8 cellular contexts compared by ENCODE assay signal in the genomic region with DNA sequence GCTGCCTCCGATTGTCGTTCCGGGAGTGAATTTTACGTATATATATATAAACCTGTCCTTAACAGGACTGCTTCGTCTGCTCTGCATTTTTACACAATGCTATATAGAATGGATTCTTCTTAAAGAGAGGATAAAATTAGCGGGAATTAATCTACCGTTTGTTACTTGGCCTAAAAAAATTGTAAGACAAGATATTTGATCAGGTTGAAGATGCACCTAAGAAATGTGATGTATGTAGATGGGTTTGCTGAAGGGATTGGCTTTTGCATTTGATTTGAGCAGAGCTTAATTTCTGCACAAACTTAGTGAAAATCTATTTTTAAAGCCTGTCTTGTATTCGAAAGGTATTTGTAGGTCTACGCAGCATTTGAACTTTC. TPM values are rescaled to one million over a fixed set of nuclear protein-coding genes. Genes with fewer than 3 reads are reported as not detected.
DNase-seq lines count a peak whose midpoint lies in the region; ATAC-seq and TF ChIP-seq lines count a peak whose summit lies in the region.

No MANE protein-coding gene starts in this region.

- intact Hi-C loops in ovary (cut with DNase I) = loop anchor here (2.0 to 10.0 kb wide), 7 partner anchors 88 to 160 kb away; no protein-coding TSS in a partner anchor

- H3K9me3 ChIP-seq in Peyer's patch (no peaks in the 10 kb centered on the region), ovary (no peaks in the 10 kb centered on the region)

- no peaks in the 10 kb centered on the region for H3K27me3 ChIP-seq in Peyer's patch
- no peaks in the 10 kb centered on the region for H3K27me3 ChIP-seq in ovary

- H3K27ac ChIP-seq in Peyer's patch (peak overlapping the region; percentile 99 to 100 (median 100)), ovary (peak overlapping the region; percentile 98 to 99)

- DNase-seq in Peyer's patch = no peak
- no peak for DNase-seq in epithelial cell of proximal tubule (ENCODE audit: low read depth)
- DNase-seq in ovary = no peak
- DNase-seq in NCI-H1436 treated with DMSO at 0.1 percent for 48 hours (lab: John Stamatoyannopoulos, UW) = no peak

- WGBS in ovary, 3 donors = 0 to 1% (median 1%) methylated on average over 9 of the region's 9 CpGs

- TF ChIP-seq POLR2A in Peyer's patch (IDR thresholded peaks at IDR 0.05) (no peak), ovary (IDR thresholded peaks at IDR 0.05) (no peak)

- H3K4me1 ChIP-seq in Peyer's patch (peaks cover 0 to 38% (median 5%) of the 10 kb centered on the region in 4 donors), ovary (ENCODE audit: insufficient read depth) (peaks cover 4% of the 10 kb centered on the region)

- TF ChIP-seq EP300 in ovary (IDR thresholded peaks at IDR 0.05) = no peak

- ATAC-seq in HG03159 (IDR thresholded peaks at IDR 0.05; ENCODE audit: unreplicated experiment) = no peak
- ATAC-seq in HG03095 (IDR thresholded peaks at IDR 0.05; ENCODE audit: unreplicated experiment) = no peak
- ATAC-seq in GM18909 (IDR thresholded peaks at IDR 0.05; ENCODE audit: poor library complexity, unreplicated experiment) = no peak

- H3K36me3 ChIP-seq in Peyer's patch = no peaks in the 10 kb centered on the region
- H3K36me3 ChIP-seq in ovary = no peaks in the 10 kb centered on the region

- H3K4me3 ChIP-seq in GM12875 (ENCODE audit: low read depth, low read length) = peak overlapping the region; percentile 92
- peak overlapping the region; percentile 81 to 98 (median 96) for H3K4me3 ChIP-seq in Peyer's patch
- H3K4me3 ChIP-seq in epithelial cell of proximal tubule (ENCODE audit: low read depth, low read length) = peak overlapping the region; percentile 93
- H3K4me3 ChIP-seq in ovary = peak overlapping the region; percentile 99

- no peak for TF ChIP-seq CTCF in GM12875 (IDR thresholded peaks at IDR 0.05; ENCODE audit: borderline replicate concordance, insufficient read depth, low read depth, low read length)
- no peak for TF ChIP-seq CTCF in Peyer's patch (IDR thresholded peaks at IDR 0.05)
- TF ChIP-seq CTCF in epithelial cell of proximal tubule (conservative IDR thresholded peaks at IDR 0.05; ENCODE audit: low read depth, low read length) = no peak
- no peak for TF ChIP-seq CTCF in ovary (IDR thresholded peaks at IDR 0.05)

RNA-seq across cellular contexts. Expression of a gene that starts 1.0 kb away (rescaled TPM):
- total RNA-seq in Peyer's patch (100 to 1,000 TPM in 3 of 4 donors, 10 to 100 TPM in 1; 92.8 to 200 (median 123) TPM), epithelial cell of proximal tubule (157 and 173 TPM in 2 replicates), ovary (100 to 1,000 TPM; 229 to 421 (median 313) TPM)
- polyA plus RNA-seq in ovary = 10 to 100 TPM; 90.9 to 97.8 TPM

RNA-seq across cellular contexts. Expression of a gene that starts 58.0 kb away (rescaled TPM):
- total RNA-seq in Peyer's patch (under 1 TPM in 2 of 4 donors, not detected in 2; 0.35 to 0.80 TPM), epithelial cell of proximal tubule (not detected in 2 replicates), ovary (1 to 10 TPM in 4 of 7 donors, under 1 TPM in 3; 0.58 to 4.3 (median 1.8) TPM)
- polyA plus RNA-seq in ovary = under 1 TPM; 0.13 to 0.53 TPM
